Comparison of ENCODE assay signal across 17 cellular contexts in the genomic region with DNA sequence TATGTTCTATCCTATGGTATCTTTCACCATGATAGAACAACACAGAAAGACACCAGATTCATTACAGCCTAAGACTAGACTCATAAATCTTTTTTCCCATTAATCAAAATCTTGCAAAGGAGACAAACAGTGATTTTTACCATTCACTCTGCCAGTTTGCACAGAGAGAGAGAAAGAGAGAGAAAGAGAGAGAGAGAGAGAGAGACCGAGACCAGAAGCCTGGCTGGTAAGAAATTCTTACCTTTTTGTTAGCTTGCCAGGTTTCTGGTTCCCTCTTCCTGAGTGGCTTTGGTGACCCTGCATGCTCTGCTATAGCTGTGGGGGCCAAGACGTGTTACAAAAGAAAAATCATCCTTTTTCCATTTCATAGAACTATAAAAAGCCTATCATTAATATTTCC. TPM values are rescaled to one million over a fixed set of nuclear protein-coding genes. Genes with fewer than 3 reads are reported as not detected.
DNase-seq lines count a peak whose midpoint lies in the region; ATAC-seq lines count a peak whose summit lies in the region.
"Had no signal": no experiment of that assay in that cellular context is flagged by ENCODE, and none has a peak within 500 bp of the region (broad histone marks: within the 10 kb centered on the region; RNA-seq: fewer than 3 reads in every experiment).

No MANE protein-coding gene starts in this region.

- no peak overlapping the region for H3K4me3 ChIP-seq in CD4-positive, CD25-positive, alpha-beta regulatory T cell (ENCODE audit: low read depth, low read length)
- H3K4me3 ChIP-seq: BLaER1, PC-9 had no signal

- H3K27me3 ChIP-seq in CD4-positive, CD25-positive, alpha-beta regulatory T cell (ENCODE audit: control insufficient read depth, insufficient read depth, low read length) = no peaks in the 10 kb centered on the region
- H3K27me3 ChIP-seq: BLaER1 had no signal

- peaks cover 64% of the 10 kb centered on the region for H3K4me1 Mint-ChIP-seq in activated CD4-positive, alpha-beta memory T cell treated with anti-CD3 and anti-CD28 coated beads for 36 hours (ENCODE audit: low read depth)
- H3K4me1 Mint-ChIP-seq in activated CD4-positive, alpha-beta memory T cell treated with anti-CD3 and anti-CD28 coated beads, Interleukin-2, amount 10 ng/mL, durations not matched to agents 7 days and 5 days = peaks cover 33% of the 10 kb centered on the region
- peaks cover 38 to 88% (median 56%) of the 10 kb centered on the region in 4 donors for H3K4me1 Mint-ChIP-seq in CD4-positive, CD25-positive, alpha-beta regulatory T cell
- H3K4me1 Mint-ChIP-seq in T-helper 17 cell = peaks cover 42% of the 10 kb centered on the region
- peaks cover 75% of the 10 kb centered on the region for H3K4me1 Mint-ChIP-seq in central memory CD8-positive, alpha-beta T cell

- intact Hi-C loops in activated CD4-positive, alpha-beta memory T cell treated with anti-CD3 and anti-CD28 coated beads for 36 hours (cut with micrococcal nuclease) = no loop called here

- H3K27me3 Mint-ChIP-seq in activated CD4-positive, alpha-beta memory T cell treated with anti-CD3 and anti-CD28 coated beads for 36 hours = no peaks in the 10 kb centered on the region
- H3K27me3 Mint-ChIP-seq in activated CD4-positive, alpha-beta memory T cell treated with anti-CD3 and anti-CD28 coated beads, Interleukin-2, amount 10 ng/mL, durations not matched to agents 7 days and 5 days = no peaks in the 10 kb centered on the region
- H3K27me3 Mint-ChIP-seq in CD4-positive, CD25-positive, alpha-beta regulatory T cell = no peaks in the 10 kb centered on the region
- no peaks in the 10 kb centered on the region for H3K27me3 Mint-ChIP-seq in T-helper 17 cell
- H3K27me3 Mint-ChIP-seq in central memory CD8-positive, alpha-beta T cell = no peaks in the 10 kb centered on the region

- H3K9me3 ChIP-seq in CD4-positive, CD25-positive, alpha-beta regulatory T cell (ENCODE audit: control insufficient read depth in 2 of 2, low read length in 2 of 2) = no peaks in the 10 kb centered on the region
- H3K9me3 ChIP-seq in T-helper 17 cell (ENCODE audit: control insufficient read depth, low read length, poor library complexity, severe bottlenecking) = no peaks in the 10 kb centered on the region
- H3K9me3 ChIP-seq: BLaER1 had no signal

- no peak overlapping the region for H3K27ac ChIP-seq in CD4-positive, CD25-positive, alpha-beta regulatory T cell (ENCODE audit: insufficient read depth, low read length, poor library complexity, severe bottlenecking)
- H3K27ac ChIP-seq: BLaER1, PC-9 had no signal

- no peak for DNase-seq in activated CD4-positive, alpha-beta memory T cell treated with anti-CD3 and anti-CD28 coated beads for 36 hours
- DNase-seq in activated CD4-positive, alpha-beta memory T cell treated with anti-CD3 and anti-CD28 coated beads, Interleukin-2, amount 10 ng/mL, durations not matched to agents 7 days and 5 days = no peak
- no peak for DNase-seq in CD4-positive, CD25-positive, alpha-beta regulatory T cell
- DNase-seq in T-helper 17 cell (no peak), GM19240 (ENCODE audit: insufficient read length, low spot score) (no peak)
- no peak for DNase-seq in central memory CD8-positive, alpha-beta T cell (ENCODE audit: low spot score in 2 of 2)
- DNase-seq: DMS79 treated with DMSO at 0.1 percent for 48 hours, NCI-H1092, NCI-H146, NCI-H2081, NCI-H510A, NCI-H774, PC-9 had no signal

- peaks cover 4% of the 10 kb centered on the region for H3K36me3 ChIP-seq in CD4-positive, CD25-positive, alpha-beta regulatory T cell (ENCODE audit: control insufficient read depth, insufficient read depth, low read length)
- H3K36me3 ChIP-seq: BLaER1 had no signal

- H3K4me3 Mint-ChIP-seq in activated CD4-positive, alpha-beta memory T cell treated with anti-CD3 and anti-CD28 coated beads for 36 hours = no peak overlapping the region
- H3K4me3 Mint-ChIP-seq in activated CD4-positive, alpha-beta memory T cell treated with anti-CD3 and anti-CD28 coated beads, Interleukin-2, amount 10 ng/mL, durations not matched to agents 7 days and 5 days = no peak overlapping the region
- H3K4me3 Mint-ChIP-seq in CD4-positive, CD25-positive, alpha-beta regulatory T cell = peak overlapping the region in 1 of 4 donors; percentile 33
- H3K4me3 Mint-ChIP-seq in T-helper 17 cell = peak overlapping the region; percentile 45
- peak overlapping the region; percentile 36 for H3K4me3 Mint-ChIP-seq in central memory CD8-positive, alpha-beta T cell

- CTCF ChIA-PET in activated CD4-positive, alpha-beta memory T cell treated with anti-CD3 and anti-CD28 coated beads for 36 hours (lab: Charles Lee) = interaction anchor here (1.0 kb wide), 1 partner anchor 22 kb away, joined by 3 read pairs; no protein-coding TSS in a partner anchor
- CTCF ChIA-PET in activated CD4-positive, alpha-beta memory T cell treated with anti-CD3 and anti-CD28 coated beads, Interleukin-2, amount 10 ng/mL, durations not matched to agents 7 days and 5 days (lab: Charles Lee) = no interaction called here

- peaks cover 22% of the 10 kb centered on the region for H3K36me3 Mint-ChIP-seq in activated CD4-positive, alpha-beta memory T cell treated with anti-CD3 and anti-CD28 coated beads for 36 hours
- peaks cover 38% of the 10 kb centered on the region for H3K36me3 Mint-ChIP-seq in activated CD4-positive, alpha-beta memory T cell treated with anti-CD3 and anti-CD28 coated beads, Interleukin-2, amount 10 ng/mL, durations not matched to agents 7 days and 5 days (ENCODE audit: low read depth)
- peaks cover 33% of the 10 kb centered on the region for H3K36me3 Mint-ChIP-seq in CD4-positive, CD25-positive, alpha-beta regulatory T cell
- peaks cover 2% of the 10 kb centered on the region for H3K36me3 Mint-ChIP-seq in T-helper 17 cell (ENCODE audit: low read depth)
- peaks cover 7% of the 10 kb centered on the region for H3K36me3 Mint-ChIP-seq in central memory CD8-positive, alpha-beta T cell (ENCODE audit: insufficient read depth)

- peaks cover 5% of the 10 kb centered on the region for H3K4me1 ChIP-seq in CD4-positive, CD25-positive, alpha-beta regulatory T cell (ENCODE audit: control insufficient read depth, insufficient read depth, low read length, poor library complexity, severe bottlenecking)
- H3K4me1 ChIP-seq: BLaER1 had no signal

- ATAC-seq in CD4-positive, CD25-positive, alpha-beta regulatory T cell (ENCODE audit: low read depth in 2 of 2) = no peak
- ATAC-seq in T-helper 17 cell (no peak), HG03196 (IDR thresholded peaks at IDR 0.05; ENCODE audit: unreplicated experiment) (no peak), HG03439 (IDR thresholded peaks at IDR 0.05; ENCODE audit: unreplicated experiment) (no peak)
- no peak for ATAC-seq in central memory CD8-positive, alpha-beta T cell (replicated peaks; ENCODE audit: extremely low read depth, poor library complexity, severe bottlenecking)
- ATAC-seq: HCT116 had no signal

- no peaks in the 10 kb centered on the region for H3K9me3 Mint-ChIP-seq in activated CD4-positive, alpha-beta memory T cell treated with anti-CD3 and anti-CD28 coated beads for 36 hours
- no peaks in the 10 kb centered on the region for H3K9me3 Mint-ChIP-seq in activated CD4-positive, alpha-beta memory T cell treated with anti-CD3 and anti-CD28 coated beads, Interleukin-2, amount 10 ng/mL, durations not matched to agents 7 days and 5 days
- H3K9me3 Mint-ChIP-seq in CD4-positive, CD25-positive, alpha-beta regulatory T cell = peaks cover 0 to 3% (median 0%) of the 10 kb centered on the region in 7 donors
- H3K9me3 Mint-ChIP-seq in central memory CD8-positive, alpha-beta T cell = no peaks in the 10 kb centered on the region

- H3K27ac Mint-ChIP-seq in activated CD4-positive, alpha-beta memory T cell treated with anti-CD3 and anti-CD28 coated beads for 36 hours = peak overlapping the region; percentile 73
- H3K27ac Mint-ChIP-seq in activated CD4-positive, alpha-beta memory T cell treated with anti-CD3 and anti-CD28 coated beads, Interleukin-2, amount 10 ng/mL, durations not matched to agents 7 days and 5 days = no peak overlapping the region
- H3K27ac Mint-ChIP-seq in CD4-positive, CD25-positive, alpha-beta regulatory T cell = peak overlapping the region in 2 of 3 donors; percentile 33 to 38
- peak overlapping the region; percentile 51 for H3K27ac Mint-ChIP-seq in T-helper 17 cell
- H3K27ac Mint-ChIP-seq in central memory CD8-positive, alpha-beta T cell (ENCODE audit: low read depth) = no peak overlapping the region

- POLR2A ChIA-PET in activated CD4-positive, alpha-beta memory T cell treated with anti-CD3 and anti-CD28 coated beads for 36 hours (lab: Charles Lee) = interaction anchor here (0.6 kb wide), 1 partner anchor 1083 kb away, joined by 3 read pairs; no protein-coding TSS in a partner anchor
- POLR2A ChIA-PET in activated CD4-positive, alpha-beta memory T cell treated with anti-CD3 and anti-CD28 coated beads, Interleukin-2, amount 10 ng/mL, durations not matched to agents 7 days and 5 days (lab: Charles Lee) = interaction anchor here (1.7 kb wide), 1 partner anchor 18 kb away, joined by 5 read pairs; no protein-coding TSS in a partner anchor

RNA-seq across cellular contexts. Expression of a gene that starts 18.6 kb away (rescaled TPM):
- total RNA-seq in activated CD4-positive, alpha-beta memory T cell treated with anti-CD3 and anti-CD28 coated beads for 36 hours = 10 to 100 TPM; 21.2 to 22.9 TPM
- total RNA-seq in activated CD4-positive, alpha-beta memory T cell treated with anti-CD3 and anti-CD28 coated beads, Interleukin-2, amount 10 ng/mL, durations not matched to agents 7 days and 5 days = 10 to 100 TPM; 25.9 to 26.4 TPM
- 30.1 TPM for total RNA-seq in CD4-positive, CD25-positive, alpha-beta regulatory T cell
- polyA plus RNA-seq in CD4-positive, CD25-positive, alpha-beta regulatory T cell = 10 to 100 TPM in 3 of 4 donors, 1 to 10 TPM in 1; 7.4 to 16.3 (median 13.1) TPM
- total RNA-seq in T-helper 17 cell = 10 to 100 TPM; 17.4 to 26.1 TPM

Comparison
In these comparisons a context has a peak if more than half of its experiments do, and no peak if none do; other contexts are left out.
1. H3K27ac Mint-ChIP-seq: peak in activated CD4-positive, alpha-beta memory T cell treated with anti-CD3 and anti-CD28 coated beads for 36 hours (single experiment), CD4-positive, CD25-positive, alpha-beta regulatory T cell (2 of 3) and T-helper 17 cell (single experiment); none in activated CD4-positive, alpha-beta memory T cell treated with anti-CD3 and anti-CD28 coated beads, Interleukin-2, amount 10 ng/mL, durations not matched to agents 7 days and 5 days (single experiment) and central memory CD8-positive, alpha-beta T cell (single experiment).
2. H3K4me3 Mint-ChIP-seq: peak in T-helper 17 cell (single experiment) and central memory CD8-positive, alpha-beta T cell (single experiment); none in activated CD4-positive, alpha-beta memory T cell treated with anti-CD3 and anti-CD28 coated beads for 36 hours (single experiment) and activated CD4-positive, alpha-beta memory T cell treated with anti-CD3 and anti-CD28 coated beads, Interleukin-2, amount 10 ng/mL, durations not matched to agents 7 days and 5 days (single experiment).